In the genomic region with DNA sequence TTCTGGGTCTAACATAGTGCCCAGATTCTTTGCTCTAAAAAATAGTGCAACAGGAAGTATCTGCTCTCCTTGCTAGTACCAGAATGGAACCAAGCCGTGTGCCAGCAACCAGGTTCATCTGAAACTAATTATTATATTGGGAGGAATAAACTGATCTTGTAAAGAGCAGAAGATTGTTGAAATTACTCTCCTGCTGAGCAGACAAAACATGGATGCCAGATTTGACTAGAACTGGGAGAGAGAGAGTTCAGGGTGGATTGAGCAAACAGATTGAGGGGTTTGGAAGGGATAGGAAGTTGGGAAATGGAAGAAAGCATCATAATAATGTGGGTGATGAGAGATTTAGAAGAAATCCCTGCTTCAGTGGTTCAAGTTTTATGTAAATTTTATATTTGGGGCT, we compare ENCODE assay signal across 28 cellular contexts.
DNase-seq lines count a peak whose midpoint lies in the region; ATAC-seq and TF ChIP-seq lines count a peak whose summit lies in the region.
"Had no signal": no experiment of that assay in that cellular context is flagged by ENCODE, and none has a peak within 500 bp of the region (broad histone marks: within the 10 kb centered on the region; RNA-seq: fewer than 3 reads in every experiment).

No MANE protein-coding gene starts in this region.

- H3K36me3 Mint-ChIP-seq in HFFc6 (ENCODE audit: low read depth), result peaks cover 60% of the 10 kb centered on the region
- H3K36me3 Mint-ChIP-seq: CD8-positive, alpha-beta T cell had no signal

- no peaks in the 10 kb centered on the region for H3K79me2 ChIP-seq in hepatocyte

- ATAC-seq in SK-N-SH treated with all-trans-retinoic acid at 6 μM for 48 hours (peak; percentile 5; the same call in 1 of the 3 replicates), HG02678 (IDR thresholded peaks at IDR 0.05; ENCODE audit: unreplicated experiment) (no peak)
- ATAC-seq: CD8-positive, alpha-beta T cell; HepG2; Right ventricle myocardium inferior had no signal

- H4K20me1 ChIP-seq in hepatocyte (ENCODE audit: insufficient read depth, poor library complexity, severe bottlenecking), result no peaks in the 10 kb centered on the region

- H3K9me3 ChIP-seq in hepatocyte (ENCODE audit: low read depth), result no peaks in the 10 kb centered on the region
- H3K9me3 ChIP-seq: SJSA1 had no signal

- TF ChIP-seq CTCF in AG09309 (IDR thresholded peaks at IDR 0.05; ENCODE audit: control insufficient read depth, insufficient read depth, low read depth, low read length, missing control alignments), result no peak
- no peak for TF ChIP-seq CTCF in HFFc6 (IDR thresholded peaks at IDR 0.05)
- no peak for TF ChIP-seq CTCF in fibroblast of mammary gland (conservative IDR thresholded peaks at IDR 0.05; ENCODE audit: control insufficient read depth, insufficient read depth, low read depth, low read length)
- no peak for TF ChIP-seq CTCF in hepatocyte (IDR thresholded peaks at IDR 0.05; ENCODE audit: poor library complexity)

- H3K4me2 ChIP-seq in hepatocyte, result no peak overlapping the region
- H3K4me2 ChIP-seq: PC-9 had no signal

- peak overlapping the region; percentile 16; the same call in 1 of the 2 replicates for H3K27ac Mint-ChIP-seq in HFFc6
- H3K27ac Mint-ChIP-seq: B cell; CD8-positive, alpha-beta T cell had no signal

- H3K9me3 Mint-ChIP-seq in HFFc6, result no peaks in the 10 kb centered on the region
- H3K9me3 Mint-ChIP-seq: CD8-positive, alpha-beta T cell had no signal

- no peaks in the 10 kb centered on the region for H3K4me1 ChIP-seq in hepatocyte (ENCODE audit: insufficient read depth)

- no peak overlapping the region for H3K4me3 ChIP-seq in AG09309 (ENCODE audit: control insufficient read depth, low read depth, low read length)
- H3K4me3 ChIP-seq in fibroblast of mammary gland (ENCODE audit: control insufficient read depth, low read depth, low read length), result no peak overlapping the region
- no peak overlapping the region for H3K4me3 ChIP-seq in hepatocyte
- H3K4me3 ChIP-seq: PC-9, SJSA1 had no signal

- H3K36me3 ChIP-seq in hepatocyte (replicated peaks; ENCODE audit: insufficient read depth, low read depth), result no peaks in the 10 kb centered on the region
- H3K36me3 ChIP-seq: SJSA1 had no signal

- no peak overlapping the region for H2AFZ ChIP-seq in hepatocyte
- H2AFZ ChIP-seq: PC-9 had no signal

- H3K4me1 Mint-ChIP-seq in HFFc6 (ENCODE audit: low read depth), result peaks cover 45% of the 10 kb centered on the region

- DNase-seq in AG09309 (ENCODE audit: low read depth) (peak; percentile 49), HFFc6 (no peak), fibroblast of mammary gland (ENCODE audit: low read depth) (peak; percentile 39), hepatocyte (ENCODE audit: low spot score) (no peak), HT-29 (ENCODE audit: low spot score) (no peak), GDM1 (lab: John Stamatoyannopoulos, UW) (no peak)
- DNase-seq: CD8-positive, alpha-beta T cell; DMS 273 treated with DMSO at 0.1 percent for 48 hours; DMS79; EL; GOT3; HCEC 1CT; Kasumi-1; NCI-H1092 treated with DMSO at 0.1 percent for 48 hours; NCI-H1436; NCI-H187 treated with DMSO at 0.1 percent for 48 hours; NCI-H2171 treated with DMSO at 0.1 percent for 48 hours; NCI-H446; NCI-H524 treated with DMSO at 0.1 percent for 48 hours; NCI-H82; PC-9 had no signal

- 56% methylated on average over 1 of the region's 1 CpG for WGBS in hepatocyte (ENCODE audit: low lambda C conversion rate, missing lambda C conversion rate)

- H3K27ac ChIP-seq in hepatocyte, result no peak overlapping the region
- H3K27ac ChIP-seq: C4-2B, PC-9, SJSA1 had no signal

- no peaks in the 10 kb centered on the region for H3K9me2 ChIP-seq in hepatocyte (replicated peaks; ENCODE audit: insufficient read depth)

- H3K27me3 Mint-ChIP-seq in HFFc6 (ENCODE audit: insufficient read depth), result peaks cover 4% of the 10 kb centered on the region

- no peak overlapping the region for H3K4me3 Mint-ChIP-seq in HFFc6
- H3K4me3 Mint-ChIP-seq: B cell; CD8-positive, alpha-beta T cell had no signal

- H3K27me3 ChIP-seq in hepatocyte, result no peaks in the 10 kb centered on the region
- H3K27me3 ChIP-seq: SJSA1 had no signal

TF ChIP-seq in SK-N-SH treated with all-trans-retinoic acid at 6 μM for 48 hours, 23 proteins besides CTCF, POLR2A, EP300 and RAD21:
- no peak for TF ChIP-seq GLIS3 (CRISPR knock-in tag; IDR thresholded peaks at IDR 0.05)
- no peak for TF ChIP-seq ISL1 (CRISPR knock-in tag; IDR thresholded peaks at IDR 0.05)

Comparison
In these comparisons a context has a peak if more than half of its experiments do, and no peak if none do; other contexts are left out.
1. DNase-seq: peak in AG09309 (single experiment) and fibroblast of mammary gland (single experiment); none in HFFc6 (single experiment), hepatocyte (single experiment), HT-29 (single experiment) and GDM1 (single experiment).